In the genomic region with DNA sequence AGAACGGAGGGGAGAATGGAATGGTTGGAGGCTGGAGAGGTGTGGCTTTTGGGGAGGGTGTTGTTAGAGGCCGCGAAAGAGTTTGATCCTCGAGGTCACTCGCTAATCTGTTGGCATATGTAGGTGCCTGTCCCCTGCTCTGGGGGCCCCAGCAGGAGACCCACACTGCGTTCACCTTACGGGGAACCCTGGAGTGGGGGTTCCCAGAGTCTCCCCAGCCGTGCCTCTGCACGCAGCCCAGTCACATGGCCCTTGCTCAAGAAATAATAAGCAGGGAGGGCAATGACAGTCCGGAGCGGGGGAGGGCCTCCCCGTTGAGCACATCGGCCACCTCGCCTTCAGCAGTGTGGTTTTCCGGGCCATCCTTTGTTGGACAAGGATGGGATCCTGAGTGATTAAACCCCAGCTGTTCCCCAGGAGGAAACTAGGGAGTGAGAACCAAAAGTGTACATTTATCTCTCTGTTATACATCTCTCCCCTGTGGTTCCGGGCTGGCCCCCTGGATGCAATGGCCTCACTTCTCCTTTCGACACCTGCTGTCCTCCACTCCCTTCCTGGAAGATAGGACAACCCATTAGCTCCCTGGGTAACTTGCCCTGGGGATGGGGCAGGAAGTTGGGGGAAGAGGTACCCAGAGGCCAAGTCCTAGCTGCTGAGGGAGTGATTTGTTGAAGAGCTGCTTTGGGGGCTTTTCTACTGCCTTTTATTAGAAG, we compare ENCODE assay signal across 8 cellular contexts. TPM values are rescaled to one million over a fixed set of nuclear protein-coding genes. Genes with fewer than 3 reads are reported as not detected.
DNase-seq lines count a peak whose midpoint lies in the region; ATAC-seq, FAIRE-seq and TF ChIP-seq lines count a peak whose summit lies in the region.

No MANE protein-coding gene starts in this region.

- peak overlapping the region; percentile 94 to 96 for H3K4me2 ChIP-seq in H1 (ENCODE audit: insufficient read depth in 1 of 2, low read depth in 2 of 2, low read length in 2 of 2)

- H3K36me3 ChIP-seq in Panc1 (ENCODE audit: control insufficient read depth, insufficient read depth, low read length) (no peaks in the 10 kb centered on the region; the same call in none of the 2 replicates), H1 (ENCODE audit: control insufficient read depth in 2 of 4, insufficient read depth in 4 of 4, low read length in 3 of 4) (peaks cover 0 to 6% (median 0%) of the 10 kb centered on the region in 4 experiments; a peak in 1 of 8 replicates), upper lobe of right lung (no peaks in the 10 kb centered on the region)

- no peak overlapping the region for H3K23ac ChIP-seq in H1 (ENCODE audit: insufficient read length)

- H3K23me2 ChIP-seq in H1 (ENCODE audit: low read depth, low read length): peaks cover 21% of the 10 kb centered on the region

- no peak overlapping the region for H2AFZ ChIP-seq in H1 (ENCODE audit: low read length)

- H3K18ac ChIP-seq in H1 (ENCODE audit: extremely low read depth, low read length): peak overlapping the region; percentile 76

- H3K36me3 Mint-ChIP-seq in mesothelial cell of epicardium: no peaks in the 10 kb centered on the region

- 6% methylated on average over 17 of the region's 17 CpGs; no CpG with 5 or more reads in 1 of the 2 experiments for WGBS in H1 (ENCODE audit: extremely low coverage in 1 of 2, insufficient coverage in 1 of 2, insufficient read length in 1 of 2, insufficient replicate concordance in 2 of 2, low coverage in 1 of 2, low lambda C conversion rate in 2 of 2, missing lambda C conversion rate in 1 of 2), 2 experiments

- CTCF ChIA-PET in Panc1 (lab: Charles Lee): interaction anchor here (0.6 kb wide), 1 partner anchor 402 kb away, joined by 3 read pairs; no protein-coding TSS in a partner anchor
- CTCF ChIA-PET in H1 (lab: Charles Lee; ENCODE audit: partially characterized antibody): interaction anchor here (1.0 to 9.3 kb wide), 10 partner anchors 9 to 96 kb away, joined by 3 to 74 read pairs (median 6); no protein-coding TSS in a partner anchor

- H3K27ac Mint-ChIP-seq in mesothelial cell of epicardium: peak overlapping the region; percentile 94

- no peaks in the 10 kb centered on the region for H3K27me3 Mint-ChIP-seq in mesothelial cell of epicardium (ENCODE audit: low read depth)

- H4K91ac ChIP-seq in H1 (replicated peaks; ENCODE audit: insufficient read length, low read length): peak overlapping the region; percentile 4

- TF ChIP-seq EP300 in H1 (IDR thresholded peaks at IDR 0.05; ENCODE audit: borderline replicate concordance in 1 of 2, low read depth in 2 of 2, low read length in 2 of 2): no peak

- intact Hi-C loops in Panc1 (cut with micrococcal nuclease; ENCODE audit: unreplicated experiment) (loop anchor here (5.0 kb wide), 1 partner anchor 57 kb away; no protein-coding TSS in a partner anchor), upper lobe of right lung (cut with DNase I) (no loop called here)

- TF ChIP-seq CTCF in Panc1 (IDR thresholded peaks at IDR 0.05) (no peak), H1 (IDR thresholded peaks at IDR 0.05; ENCODE audit: control extremely low read depth in 1 of 3, insufficient read depth in 1 of 3, low read depth in 1 of 3, low read length in 3 of 3) (no peak), mesothelial cell of epicardium (IDR thresholded peaks at IDR 0.05; ENCODE audit: unreplicated experiment) (no peak), upper lobe of right lung (IDR thresholded peaks at IDR 0.05) (no peak)

- no peak for DNase-seq in Panc1 (ENCODE audit: low read depth, low spot score)
- no peak for DNase-seq in H1 (ENCODE audit: low read depth in 1 of 2, low spot score in 2 of 2)
- DNase-seq in mesothelial cell of epicardium (ENCODE audit: low spot score in 2 of 2, unreplicated experiment in 2 of 2): no peak
- DNase-seq in upper lobe of right lung: no peak
- no peak for DNase-seq in stimulated activated CD8-positive, alpha-beta memory T cell treated with anti-CD3 and anti-CD28 coated beads, Interleukin-4, amount 100 ng/mL, for 48 hours

- peak overlapping the region; percentile 17 for H3K4ac ChIP-seq in H1 (replicated peaks; ENCODE audit: insufficient read length, low read depth, low read length)

- H3K79me1 ChIP-seq in H1 (ENCODE audit: low read depth, low read length): peaks cover 14% of the 10 kb centered on the region; the same call in 1 of the 2 replicates

- BruUV-seq in Panc1 (replicated peaks; lab: Mats Ljungman, UMichigan): TSS peak; percentile 63

- H3K27me3 ChIP-seq in Panc1 (ENCODE audit: control insufficient read depth, insufficient read depth, low read length) (no peaks in the 10 kb centered on the region), H1 (replicated peaks in 1 of 4; ENCODE audit: control insufficient read depth in 3 of 4, extremely low read depth in 1 of 4, insufficient read depth in 3 of 4, low read length in 3 of 4) (no peaks in the 10 kb centered on the region), upper lobe of right lung (no peaks in the 10 kb centered on the region)

- peak overlapping the region; percentile 25 for H2BK120ac ChIP-seq in H1 (replicated peaks; ENCODE audit: low read depth, low read length)

- 0 out of 2 replicates have a peak, but pooled peaks have one; percentile 28 for ATAC-seq in Panc1
- ATAC-seq in upper lobe of right lung: peak; percentile 8
- no peak for ATAC-seq in GM19397 (IDR thresholded peaks at IDR 0.05; ENCODE audit: unreplicated experiment)
- ATAC-seq in HG03175 (IDR thresholded peaks at IDR 0.05; ENCODE audit: unreplicated experiment): no peak

- TF ChIP-seq RAD21 in H1 (IDR thresholded peaks at IDR 0.05 in 1 of 2, conservative IDR thresholded peaks at IDR 0.05 in 1 of 2; ENCODE audit: low read depth in 2 of 2, low read length in 2 of 2): no peak

- H3K56ac ChIP-seq in H1 (replicated peaks; ENCODE audit: insufficient read length, low read depth, low read length): peak overlapping the region; percentile 28

- H3K79me2 ChIP-seq in H1 (ENCODE audit: control insufficient read depth in 1 of 2, insufficient read depth in 2 of 2, low read length in 2 of 2): peaks cover 16 to 57% of the 10 kb centered on the region in 2 experiments

- H3K27ac ChIP-seq in Panc1 (ENCODE audit: low read length) (peak overlapping the region; percentile 79), H1 (ENCODE audit: low read depth, low read length) (no peak overlapping the region), upper lobe of right lung (peak overlapping the region; percentile 73)

- POLR2A ChIA-PET in Panc1 (lab: Charles Lee): no interaction called here
- POLR2A ChIA-PET in H1 (lab: Charles Lee; ENCODE audit: partially characterized antibody): interaction anchor here (0.8 to 7.8 kb wide), 7 partner anchors 11 to 201 kb away, joined by 3 to 102 read pairs (median 4); a partner anchor contains a TSS

- peaks cover 9 to 14% of the 10 kb centered on the region in 2 experiments for H4K20me1 ChIP-seq in H1 (replicated peaks in 1 of 2; ENCODE audit: control insufficient read depth in 1 of 2, insufficient read depth in 2 of 2, low read length in 2 of 2)

- no peak for FAIRE-seq in H1 (lab: Jason Lieb, UNC)

- H3K9me3 ChIP-seq in Panc1 (ENCODE audit: control insufficient read depth, insufficient read depth, low read depth, low read length) (no peaks in the 10 kb centered on the region), H1 (ENCODE audit: insufficient read depth in 2 of 2, low read depth in 1 of 2, low read length in 1 of 2) (no peaks in the 10 kb centered on the region), upper lobe of right lung (no peaks in the 10 kb centered on the region)

- in situ Hi-C loops in Panc1 (cut with HindIII; ENCODE audit: low pct_unique_long_range_greater_than_20kb, low sequenced_read_pairs): no loop called here

- peak overlapping the region; percentile 73; the same call in 1 of the 2 replicates for H2BK15ac ChIP-seq in H1 (ENCODE audit: low read length)

- no peak overlapping the region for H4K8ac ChIP-seq in H1 (ENCODE audit: extremely low read depth, insufficient read depth, low read length)

- peak overlapping the region; percentile 1; the same call in 1 of the 2 replicates for H2AK5ac ChIP-seq in H1 (ENCODE audit: low read depth, low read length)

- H2BK12ac ChIP-seq in H1 (ENCODE audit: low read depth, low read length): peak overlapping the region; percentile 50; the same call in 1 of the 2 replicates

- no peak for TF ChIP-seq POLR2A in H1 (IDR thresholded peaks at IDR 0.05; ENCODE audit: control extremely low read depth in 1 of 2, low read depth in 2 of 2, low read length in 2 of 2)

- H3K4me1 Mint-ChIP-seq in mesothelial cell of epicardium: peaks cover 69% of the 10 kb centered on the region

- peaks cover 45% of the 10 kb centered on the region for H3K4me1 ChIP-seq in Panc1 (ENCODE audit: control insufficient read depth, insufficient read depth, low read length)
- peaks cover 31 to 60% (median 42%) of the 10 kb centered on the region in 4 experiments for H3K4me1 ChIP-seq in H1 (replicated peaks in 1 of 4; ENCODE audit: control insufficient read depth in 3 of 4, insufficient read depth in 4 of 4, low read length in 3 of 4)
- H3K4me1 ChIP-seq in upper lobe of right lung: peaks cover 49% of the 10 kb centered on the region

- H3K9me3 Mint-ChIP-seq in mesothelial cell of epicardium: no peaks in the 10 kb centered on the region

- peak overlapping the region; percentile 53; the same call in 1 of the 2 replicates for H3K4me3 ChIP-seq in GM08714 (ENCODE audit: low read length)
- peak overlapping the region; percentile 71 to 76 for H3K4me3 ChIP-seq in Panc1 (ENCODE audit: low read depth in 2 of 2, low read length in 2 of 2)
- H3K4me3 ChIP-seq in H1 (ENCODE audit: extremely low read depth in 1 of 4, insufficient read depth in 2 of 4, low read depth in 3 of 4, low read length in 4 of 4): peak overlapping the region; percentile 66 to 89 (median 79)
- H3K4me3 ChIP-seq in upper lobe of right lung: peak overlapping the region; percentile 70

- H2BK5ac ChIP-seq in H1 (ENCODE audit: low read depth, low read length): peak overlapping the region; percentile 47; the same call in 1 of the 2 replicates

- H4K5ac ChIP-seq in H1 (ENCODE audit: insufficient read length, low read depth, low read length): no peak overlapping the region

- H3K14ac ChIP-seq in H1 (ENCODE audit: insufficient read length): no peak overlapping the region

- no peak overlapping the region for H2BK20ac ChIP-seq in H1 (ENCODE audit: low read length)

- H3K9ac ChIP-seq in H1 (replicated peaks in 1 of 4; ENCODE audit: extremely low read depth in 1 of 4, low read depth in 3 of 4, low read length in 3 of 4): peak overlapping the region in 3 of 4 experiments; percentile 45 to 62 (median 58); a peak in 5 of 7 replicates

- peak overlapping the region; percentile 83 for H3K4me3 Mint-ChIP-seq in mesothelial cell of epicardium

RNA-seq across cellular contexts. Expression of a gene that starts 1.3 kb away (rescaled TPM):
- total RNA-seq in Panc1 (2021; ENCODE audit: unreplicated experiment) (34.0 TPM), mesothelial cell of epicardium (141 to 142 TPM (median 142 TPM) in 3 replicates), upper lobe of right lung (34.5 TPM)
- 27.0 TPM for polyA plus RNA-seq in Panc1 (2012; ENCODE audit: insufficient read length)
- 89.1 and 90.6 TPM in 2 replicates for total RNA-seq in H1 (2021; fragmentation: NEBNext Ultra II Directional; extraction: Animal tissue kit (Norgen Biotek cat#: 25700))
- polyA plus RNA-seq in H1 (2011; rRNA removed): 43.4 and 52.2 TPM in 2 replicates
- 47.9 TPM for polyA plus RNA-seq in H1 (2011; cell fraction: cytosol; rRNA removed)
- polyA plus RNA-seq in H1 (2011; cell fraction: nucleus; rRNA removed): 122 TPM
- 38.4 to 58.9 TPM (median 52.0 TPM) in 4 replicates for polyA plus RNA-seq in H1 (2012, experiment 1 of 2)
- polyA plus RNA-seq in H1 (2012, experiment 2 of 2): 33.1 TPM
- polyA plus RNA-seq in H1 (2013, experiment 1 of 2): 25.1 TPM
- 24.3 TPM for polyA plus RNA-seq in H1 (2013, experiment 2 of 2)
- polyA minus RNA-seq in H1 (2011; rRNA and poly(A)+ RNA removed): 67.8 and 88.3 TPM in 2 replicates
- polyA minus RNA-seq in H1 (2011; cell fraction: cytosol; rRNA and poly(A)+ RNA removed): 45.6 TPM
- polyA minus RNA-seq in H1 (2011; cell fraction: nucleus; rRNA and poly(A)+ RNA removed): 80.2 TPM

Comparison
In these comparisons a context has a peak if more than half of its experiments do, and no peak if none do; other contexts are left out.
1. ATAC-seq: peak in Panc1 (single experiment) and upper lobe of right lung (single experiment); none in GM19397 (single experiment) and HG03175 (single experiment).
2. Peak in every context shown above with its lines, with median percentiles within 50 percentile points of each other: H3K4me3 ChIP-seq.